ENCODE assay signal across 9 cellular contexts in the genomic region with DNA sequence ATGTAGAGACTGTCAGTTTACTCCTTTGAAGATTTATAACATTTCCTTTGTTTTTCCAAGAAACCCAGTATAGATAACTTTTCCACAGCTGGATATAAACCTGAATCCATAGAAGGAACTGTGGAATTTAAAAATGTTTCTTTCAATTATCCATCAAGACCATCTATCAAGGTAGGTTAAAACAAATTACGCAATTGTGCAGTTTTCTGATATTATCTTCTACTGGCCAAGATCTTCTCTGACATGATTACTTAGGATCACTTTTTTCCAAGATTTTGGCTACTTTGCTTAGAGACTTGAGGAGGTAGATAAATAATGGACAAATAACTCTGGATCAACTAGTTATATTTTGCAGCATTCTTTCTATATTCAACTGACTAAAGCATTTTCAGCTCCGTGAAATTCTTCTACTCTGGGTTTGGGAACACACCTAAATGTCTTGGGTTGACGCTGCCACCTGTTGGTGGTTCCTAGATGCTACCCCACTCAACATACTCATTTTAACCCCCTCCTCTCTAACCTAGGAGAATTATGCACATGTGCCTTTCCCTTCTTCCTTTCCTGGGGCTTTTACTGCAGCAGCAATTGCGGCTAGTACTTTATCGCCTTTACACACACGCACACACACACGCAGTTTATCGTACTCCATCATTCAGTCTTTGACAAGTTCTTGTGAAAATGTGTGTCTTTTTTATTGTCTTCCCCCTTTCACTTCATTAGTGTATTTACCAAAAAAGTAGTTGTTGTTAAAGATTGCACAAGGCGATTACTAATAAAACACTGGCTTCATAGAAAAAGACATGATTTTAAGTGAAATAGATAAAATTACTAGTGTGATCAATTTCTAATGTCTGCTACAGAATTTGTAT. TPM values are rescaled to one million over a fixed set of nuclear protein-coding genes. Genes with fewer than 3 reads are reported as not detected.
A peak's percentile ranks its signal among the peaks of the same experiment; 100 is the strongest.
DNase-seq lines count a peak whose midpoint lies in the region; ATAC-seq and TF ChIP-seq lines count a peak whose summit lies in the region.
"Had no signal": no experiment of that assay in that cellular context is flagged by ENCODE, and none has a peak within 500 bp of the region (broad histone marks: within the 10 kb centered on the region; RNA-seq: fewer than 3 reads in every experiment).

No MANE protein-coding gene starts in this region.

- H3F3A ChIP-seq in MM.1S (ENCODE audit: insufficient read depth, low read length) (no peaks in the 10 kb centered on the region), smooth muscle cell (ENCODE audit: low read depth) (no peaks in the 10 kb centered on the region)

- H3K27ac ChIP-seq in MM.1S (ENCODE audit: low read length) (no peak overlapping the region), mammary epithelial cell (ENCODE audit: insufficient read depth, low read depth, low read length) (no peak overlapping the region), smooth muscle cell (ENCODE audit: low read depth) (no peak overlapping the region)

- DNase-seq in BE2C (peak; percentile 42), MM.1S (peak; percentile 50), mammary epithelial cell (peak; percentile 22), smooth muscle cell (lab: John Stamatoyannopoulos, UW; ENCODE audit: unreplicated experiment) (no peak), cortex of kidney (lab: John Stamatoyannopoulos, UW) (no peak), amygdala (lab: John Stamatoyannopoulos, UW) (no peak)
- DNase-seq in NK-92 treated with Interleukin-12 subunit alpha and Interleukin-12 subunit beta, amount 100 ng/mL, for 24 hours (lab: John Stamatoyannopoulos, UW) = no peak

- H3K36me3 ChIP-seq in BE2C = no peaks in the 10 kb centered on the region
- H3K36me3 ChIP-seq in MM.1S (replicated peaks; ENCODE audit: insufficient read depth, low read length) = no peaks in the 10 kb centered on the region
- H3K36me3 ChIP-seq in mammary epithelial cell (ENCODE audit: insufficient read depth, low read length) = no peaks in the 10 kb centered on the region
- no peaks in the 10 kb centered on the region for H3K36me3 ChIP-seq in smooth muscle cell (ENCODE audit: low read depth)

- H3K4me3 ChIP-seq in BE2C (ENCODE audit: low read depth, low read length) = no peak overlapping the region
- H3K4me3 ChIP-seq in MM.1S (ENCODE audit: low read length) = no peak overlapping the region
- no peak overlapping the region for H3K4me3 ChIP-seq in mammary epithelial cell (replicated peaks in 1 of 3; ENCODE audit: insufficient read depth in 1 of 3, low read depth in 2 of 3, low read length in 3 of 3)
- no peak overlapping the region for H3K4me3 ChIP-seq in smooth muscle cell

- no peaks in the 10 kb centered on the region for H3K9me2 ChIP-seq in MM.1S (replicated peaks; ENCODE audit: insufficient read depth, low read length)

- H3K4me2 ChIP-seq in MM.1S (ENCODE audit: low read depth, low read length) (no peak overlapping the region), mammary epithelial cell (ENCODE audit: insufficient read depth, low read depth, low read length) (no peak overlapping the region), smooth muscle cell (no peak overlapping the region)

- CTCF ChIA-PET in mammary epithelial cell (lab: Charles Lee; ENCODE audit: low non-redundant PET) = no interaction called here

- peak; percentile 72 for ATAC-seq in GM19043 (IDR thresholded peaks at IDR 0.05; ENCODE audit: low read depth, unreplicated experiment)

- H3K9me3 ChIP-seq in BE2C (no peaks in the 10 kb centered on the region), MM.1S (replicated peaks; ENCODE audit: insufficient read depth, low read length) (no peaks in the 10 kb centered on the region), mammary epithelial cell (replicated peaks; ENCODE audit: insufficient read depth, low read length) (no peaks in the 10 kb centered on the region), smooth muscle cell (replicated peaks; ENCODE audit: low read depth) (no peaks in the 10 kb centered on the region)

- peak; percentile 66 for TF ChIP-seq CTCF in BE2C (IDR thresholded peaks at IDR 0.05; ENCODE audit: low read depth, low read length)
- peak; percentile 69 for TF ChIP-seq CTCF in MM.1S (IDR thresholded peaks at IDR 0.05; ENCODE audit: low read length)
- peak; percentile 47 to 62 for TF ChIP-seq CTCF in mammary epithelial cell (conservative IDR thresholded peaks at IDR 0.05 in 1 of 2, IDR thresholded peaks at IDR 0.05 in 1 of 2; ENCODE audit: extremely low read depth in 1 of 2, insufficient read depth in 1 of 2, low read depth in 1 of 2, low read length in 2 of 2)
- TF ChIP-seq CTCF in smooth muscle cell (IDR thresholded peaks at IDR 0.05; ENCODE audit: borderline replicate concordance, insufficient read depth, poor library complexity, severe bottlenecking) = peak; percentile 36

- no peak overlapping the region for H2AFZ ChIP-seq in MM.1S (ENCODE audit: low read length)
- no peak overlapping the region for H2AFZ ChIP-seq in mammary epithelial cell (ENCODE audit: low read depth, low read length)
- no peak overlapping the region for H2AFZ ChIP-seq in smooth muscle cell (ENCODE audit: low read depth)

- intact Hi-C loops in mammary epithelial cell (cut with micrococcal nuclease) = loop anchor here (5.0 to 10.0 kb wide), 2 partner anchors 187 to 901 kb away; no protein-coding TSS in a partner anchor

- WGBS in mammary epithelial cell (ENCODE audit: low coverage, missing lambda C conversion rate) = 37% methylated on average over 9 of the region's 9 CpGs
- 21% methylated on average over 9 of the region's 9 CpGs for WGBS in smooth muscle cell (ENCODE audit: low lambda C conversion rate)

- H3K79me2 ChIP-seq in MM.1S (ENCODE audit: low read length) (no peaks in the 10 kb centered on the region), mammary epithelial cell (ENCODE audit: insufficient read depth, low read length) (no peaks in the 10 kb centered on the region), smooth muscle cell (ENCODE audit: low read depth) (no peaks in the 10 kb centered on the region)

- H4K20me1 ChIP-seq in MM.1S (ENCODE audit: insufficient read depth, low read length) = no peaks in the 10 kb centered on the region
- H4K20me1 ChIP-seq in mammary epithelial cell (ENCODE audit: insufficient read depth, low read length) = no peaks in the 10 kb centered on the region
- H4K20me1 ChIP-seq in smooth muscle cell (ENCODE audit: low read depth) = no peaks in the 10 kb centered on the region

- H3K9ac ChIP-seq in MM.1S (ENCODE audit: low read length) (no peak overlapping the region), mammary epithelial cell (ENCODE audit: insufficient read depth, low read length) (no peak overlapping the region), smooth muscle cell (ENCODE audit: low read depth) (no peak overlapping the region)

- no TSS peak for BruUV-seq in mammary epithelial cell (replicated peaks; lab: Mats Ljungman, UMichigan)

- dilution Hi-C loops in mammary epithelial cell (cut with HindIII; ENCODE audit: low sequenced_read_pairs) = no loop called here

- no peaks in the 10 kb centered on the region for H3K4me1 ChIP-seq in BE2C
- no peaks in the 10 kb centered on the region for H3K4me1 ChIP-seq in MM.1S (ENCODE audit: low read length)
- no peaks in the 10 kb centered on the region for H3K4me1 ChIP-seq in mammary epithelial cell (ENCODE audit: insufficient read depth, low read length)
- no peaks in the 10 kb centered on the region for H3K4me1 ChIP-seq in smooth muscle cell (ENCODE audit: low read depth)

- peaks cover 50% of the 10 kb centered on the region for H3K27me3 ChIP-seq in BE2C
- H3K27me3 ChIP-seq in MM.1S (replicated peaks; ENCODE audit: insufficient read depth, low read length) = no peaks in the 10 kb centered on the region
- H3K27me3 ChIP-seq in mammary epithelial cell (ENCODE audit: insufficient read depth, low read length) = peaks cover 2% of the 10 kb centered on the region
- H3K27me3 ChIP-seq in smooth muscle cell (ENCODE audit: low read depth) = peaks cover 17% of the 10 kb centered on the region

- in situ Hi-C loops in mammary epithelial cell (cut with MboI; ENCODE audit: low sequenced_read_pairs in 2 of 2) = no loop called here

RNA-seq across cellular contexts. Expression of gene ABCB5, which starts 32.7 kb away (rescaled TPM):
- not detected for polyA plus RNA-seq in BE2C (2012; ENCODE audit: insufficient read depth, insufficient read length, low read depth)
- under 1 TPM in 1 of 2 donors, not detected in 1; 0.17 TPM for total RNA-seq in mammary epithelial cell
- not detected for polyA plus RNA-seq in mammary epithelial cell
- polyA minus RNA-seq in mammary epithelial cell = not detected
- not detected in 2 replicates for total RNA-seq in smooth muscle cell
- polyA plus RNA-seq in smooth muscle cell = not detected in 2 replicates
- total RNA-seq: urinary bladder had no signal
- polyA plus RNA-seq: urinary bladder had no signal

Comparison
In these comparisons a context has a peak if more than half of its experiments do, and no peak if none do; other contexts are left out.
1. DNase-seq: peak in BE2C (single experiment), MM.1S (single experiment) and mammary epithelial cell (single experiment); none in smooth muscle cell (single experiment), cortex of kidney (single experiment), NK-92 treated with Interleukin-12 subunit alpha and Interleukin-12 subunit beta, amount 100 ng/mL, for 24 hours (single experiment) and amygdala (0 of 56).
2. Peak in every context shown above with its lines, with median percentiles within 50 percentile points of each other: CTCF ChIP-seq.